In the genomic region with DNA sequence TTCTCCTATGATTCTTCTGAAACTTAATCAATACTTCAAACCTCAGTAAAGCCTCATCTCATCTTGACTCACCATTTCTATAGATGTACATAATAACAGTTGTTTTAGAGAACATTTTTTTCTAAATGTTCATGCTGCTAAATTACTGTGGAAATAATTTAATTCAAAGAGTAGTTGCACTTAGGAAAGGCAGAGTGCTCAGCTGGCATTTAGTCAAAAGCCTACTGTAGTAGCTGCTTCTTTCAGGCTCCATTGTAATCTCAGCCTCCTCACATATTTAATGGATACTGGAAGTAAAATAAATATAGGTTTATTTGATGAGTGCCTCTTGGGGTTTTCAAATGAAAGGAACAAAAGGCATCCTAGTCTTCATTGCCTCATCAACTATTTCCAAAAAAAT, we compare ENCODE assay signal across 30 cellular contexts.
DNase-seq lines count a peak whose midpoint lies in the region; ATAC-seq and TF ChIP-seq lines count a peak whose summit lies in the region.
"Had no signal": no experiment of that assay in that cellular context is flagged by ENCODE, and none has a peak within 500 bp of the region (broad histone marks: within the 10 kb centered on the region; RNA-seq: fewer than 3 reads in every experiment).

No MANE protein-coding gene starts in this region.

- H3K36me3 Mint-ChIP-seq in mesothelial cell of epicardium, result peaks cover 8% of the 10 kb centered on the region
- H3K36me3 Mint-ChIP-seq: IgD-negative memory B cell, neural progenitor cell had no signal

- peak overlapping the region; percentile 26 for H3K27ac Mint-ChIP-seq in mesothelial cell of epicardium
- H3K27ac Mint-ChIP-seq: activated naive CD8-positive, alpha-beta T cell treated with anti-CD3 and anti-CD28 coated beads, Interleukin-2, amount 50 U/mL, for 24 hours; activated T-cell treated with anti-CD3 and anti-CD28 coated beads, Interleukin-2, amount 50 U/mL, for 24 hours; dendritic cell treated with granulocyte-macrophage colony-stimulating factor and Interleukin-4, amounts not matched to agents 40 ng/mL and 50 ng/mL, for 4 days; IgD-negative memory B cell; neural progenitor cell; T-helper 1 cell treated with Interleukin-12 subunit alpha and Interleukin-12 subunit beta and Interleukin-4 antibody, amounts not matched to agents 30 μg/mL and 1 μg/mL, for 36 hours had no signal

- TF ChIP-seq CTCF in mesothelial cell of epicardium (IDR thresholded peaks at IDR 0.05; ENCODE audit: unreplicated experiment), result no peak

- ATAC-seq in GM21528 (IDR thresholded peaks at IDR 0.05; ENCODE audit: low FRiP score, unreplicated experiment), result no peak
- ATAC-seq in HG02884 (IDR thresholded peaks at IDR 0.05; ENCODE audit: unreplicated experiment), result no peak
- ATAC-seq: activated naive CD8-positive, alpha-beta T cell treated with anti-CD3 and anti-CD28 coated beads, Interleukin-2, amount 50 U/mL, for 24 hours; left lung; right cardiac atrium; stimulated activated naive CD8-positive, alpha-beta T cell treated with anti-CD3 and anti-CD28 coated beads, Interleukin-15, Interleukin-2, amounts not matched to agents 100 U/mL and 50 U/mL, for 24 hours had no signal

- H3K9me3 Mint-ChIP-seq in mesothelial cell of epicardium, result peaks cover 17% of the 10 kb centered on the region
- H3K9me3 Mint-ChIP-seq: activated T-cell treated with anti-CD3 and anti-CD28 coated beads, Interleukin-2, amount 50 U/mL, for 24 hours; T-helper 1 cell treated with Interleukin-12 subunit alpha and Interleukin-12 subunit beta and Interleukin-4 antibody, amounts not matched to agents 30 μg/mL and 1 μg/mL, for 36 hours had no signal

- H3K4me1 Mint-ChIP-seq in mesothelial cell of epicardium, result peaks cover 16% of the 10 kb centered on the region
- H3K4me1 Mint-ChIP-seq: activated naive CD8-positive, alpha-beta T cell treated with anti-CD3 and anti-CD28 coated beads, Interleukin-2, amount 50 U/mL, for 24 hours; IgD-negative memory B cell had no signal

- DNase-seq in NCI-H1092 treated with DMSO at 0.1 percent for 48 hours (lab: John Stamatoyannopoulos, UW), result peak; percentile 94
- peak; percentile 10 to 28 for DNase-seq in NCI-H187 (lab: John Stamatoyannopoulos, UW)
- peak; percentile 94 for DNase-seq in NCI-H345 treated with DMSO at 0.1 percent for 48 hours (lab: John Stamatoyannopoulos, UW; ENCODE audit: unreplicated experiment)
- DNase-seq in mesothelial cell of epicardium (ENCODE audit: low spot score in 2 of 2, unreplicated experiment in 2 of 2), result no peak
- no peak for DNase-seq in GM19240 (ENCODE audit: insufficient read length, low spot score)
- DNase-seq in nucleus accumbens (lab: John Stamatoyannopoulos, UW), result no peak
- DNase-seq: activated CD4-positive, CD25-positive, alpha-beta regulatory T cell; activated gamma-delta T cell treated with Interleukin-2 at 50 U/mL for 16 hours; activated naive CD8-positive, alpha-beta T cell treated with anti-CD3 and anti-CD28 coated beads, Interleukin-2, amount 50 U/mL, for 24 hours; activated T-cell treated with anti-CD3 and anti-CD28 coated beads, Interleukin-2, amount 50 U/mL, for 24 hours; C1 segment of cervical spinal cord; central memory CD4-positive, alpha-beta T cell; DMS79; glutamatergic neuron; GM23248; left lung; mesenchymal stem cell; MV-4-11; posterior cingulate gyrus; right cardiac atrium; spleen; stimulated activated CD4-positive, alpha-beta T cell treated with anti-CD3 and anti-CD28 coated beads, Interleukin-2, amount 100 ng/mL, for 24 hours; stimulated activated naive CD8-positive, alpha-beta T cell treated with anti-CD3 and anti-CD28 coated beads, Interleukin-15, Interleukin-2, amounts not matched to agents 100 U/mL and 50 U/mL, for 24 hours; testis had no signal

- H3K4me3 Mint-ChIP-seq in mesothelial cell of epicardium, result no peak overlapping the region
- H3K4me3 Mint-ChIP-seq: activated naive CD8-positive, alpha-beta T cell treated with anti-CD3 and anti-CD28 coated beads, Interleukin-2, amount 50 U/mL, for 24 hours; activated T-cell treated with anti-CD3 and anti-CD28 coated beads, Interleukin-2, amount 50 U/mL, for 24 hours; dendritic cell treated with granulocyte-macrophage colony-stimulating factor and Interleukin-4, amounts not matched to agents 40 ng/mL and 50 ng/mL, for 4 days; IgD-negative memory B cell; neural progenitor cell; T-helper 1 cell treated with Interleukin-12 subunit alpha and Interleukin-12 subunit beta and Interleukin-4 antibody, amounts not matched to agents 30 μg/mL and 1 μg/mL, for 36 hours had no signal

- no peaks in the 10 kb centered on the region for H3K27me3 Mint-ChIP-seq in mesothelial cell of epicardium (ENCODE audit: low read depth)
- H3K27me3 Mint-ChIP-seq: activated naive CD8-positive, alpha-beta T cell treated with anti-CD3 and anti-CD28 coated beads, Interleukin-2, amount 50 U/mL, for 24 hours; activated T-cell treated with anti-CD3 and anti-CD28 coated beads, Interleukin-2, amount 50 U/mL, for 24 hours; dendritic cell treated with granulocyte-macrophage colony-stimulating factor and Interleukin-4, amounts not matched to agents 40 ng/mL and 50 ng/mL, for 4 days; IgD-negative memory B cell had no signal

Comparison
In these comparisons a context has a peak if more than half of its experiments do, and no peak if none do; other contexts are left out.
1. DNase-seq: peak in NCI-H1092 treated with DMSO at 0.1 percent for 48 hours (single experiment), NCI-H187 (2 of 2) and NCI-H345 treated with DMSO at 0.1 percent for 48 hours (single experiment); none in mesothelial cell of epicardium (0 of 2), GM19240 (single experiment) and nucleus accumbens (0 of 56).